Comparison of ENCODE assay signal across 28 cellular contexts in genomic region chr18:5693637-5694175, GRCh38.
A peak's percentile ranks its signal among the peaks of the same experiment; 100 is the strongest.
DNase-seq lines count a peak whose midpoint lies in the region; ATAC-seq and TF ChIP-seq lines count a peak whose summit lies in the region.
"Had no signal": no experiment of that assay in that cellular context is flagged by ENCODE, and none has a peak within 500 bp of the region (broad histone marks: within the 10 kb centered on the region; RNA-seq: fewer than 3 reads in every experiment).

No MANE protein-coding gene starts in this region.

- no peaks in the 10 kb centered on the region for H3K27me3 Mint-ChIP-seq in MCF 10A (ENCODE audit: insufficient read depth, unreplicated experiment)

- in situ Hi-C loops in mammary epithelial cell (cut with MboI; ENCODE audit: low sequenced_read_pairs in 2 of 2) = no loop called here

- H3K27me3 ChIP-seq in mammary epithelial cell (ENCODE audit: insufficient read depth, low read length) (no peaks in the 10 kb centered on the region), left lung (no peaks in the 10 kb centered on the region), WERI-Rb-1 (ENCODE audit: insufficient read depth, low read depth, severe bottlenecking) (peaks cover 13% of the 10 kb centered on the region)
- H3K27me3 ChIP-seq: neutrophil, Peyer's patch had no signal

- CTCF ChIA-PET in MCF 10A (lab: Yijun Ruan, JAX) (no interaction called here), mammary epithelial cell (lab: Charles Lee; ENCODE audit: low non-redundant PET) (no interaction called here)

- H3K27ac ChIP-seq in mammary epithelial cell (ENCODE audit: insufficient read depth, low read depth, low read length) = no peak overlapping the region
- no peak overlapping the region for H3K27ac ChIP-seq in left lung
- H3K27ac ChIP-seq in WERI-Rb-1 = no peak overlapping the region
- H3K27ac ChIP-seq: 22Rv1, neutrophil, Peyer's patch, prostate gland had no signal

- no peaks in the 10 kb centered on the region for H3K36me3 Mint-ChIP-seq in MCF 10A (ENCODE audit: insufficient read depth, unreplicated experiment)
- H3K36me3 Mint-ChIP-seq: activated naive CD4-positive, alpha-beta T cell treated with anti-CD3 and anti-CD28 coated beads, Interleukin-2, amount 50 U/mL, for 72 hours; CD14-positive monocyte had no signal

- H3K4me3 ChIP-seq in mammary epithelial cell (replicated peaks in 1 of 3; ENCODE audit: insufficient read depth in 1 of 3, low read depth in 2 of 3, low read length in 3 of 3) (no peak overlapping the region), left lung (no peak overlapping the region), WERI-Rb-1 (ENCODE audit: low read depth, low read length) (no peak overlapping the region)
- H3K4me3 ChIP-seq: Peyer's patch, prostate gland had no signal

- H3K4me1 ChIP-seq in mammary epithelial cell (ENCODE audit: insufficient read depth, low read length) = no peaks in the 10 kb centered on the region
- H3K4me1 ChIP-seq in left lung = peaks cover 4 to 8% of the 10 kb centered on the region in 2 donors
- H3K4me1 ChIP-seq: Caco-2, Peyer's patch, prostate gland had no signal

- intact Hi-C loops in MCF 10A (cut with micrococcal nuclease) (no loop called here), mammary epithelial cell (cut with micrococcal nuclease) (no loop called here), left lung (cut with DNase I) (no loop called here)

- ATAC-seq in left lung = peak; percentile 91
- ATAC-seq: activated CD8-positive, alpha-beta T cell treated with anti-CD3 and anti-CD28 coated beads, Interleukin-2, amount 10 ng/mL, durations not matched to agents 7 days and 5 days; activated naive CD4-positive, alpha-beta T cell treated with anti-CD3 and anti-CD28 coated beads, Interleukin-2, amount 50 U/mL, for 72 hours; activated T-helper 17 cell treated with anti-CD3 and anti-CD28 coated beads, Interleukin-2, amount 50 U/mL, for 72 hours; HCT116 had no signal

- BruUV-seq in MCF 10A (replicated peaks; lab: Mats Ljungman, UMichigan) = no TSS peak
- no TSS peak for BruUV-seq in mammary epithelial cell (replicated peaks; lab: Mats Ljungman, UMichigan)

- POLR2A ChIA-PET in MCF 10A (lab: Yijun Ruan, JAX) = no interaction called here

- no peak overlapping the region for H2AFZ ChIP-seq in mammary epithelial cell (ENCODE audit: low read depth, low read length)

- no peaks in the 10 kb centered on the region for H3K36me3 ChIP-seq in mammary epithelial cell (ENCODE audit: insufficient read depth, low read length)
- no peaks in the 10 kb centered on the region for H3K36me3 ChIP-seq in left lung
- no peaks in the 10 kb centered on the region for H3K36me3 ChIP-seq in WERI-Rb-1
- H3K36me3 ChIP-seq: neutrophil, Peyer's patch, prostate gland had no signal

- H3K9ac ChIP-seq in mammary epithelial cell (ENCODE audit: insufficient read depth, low read length) = no peak overlapping the region

- peak; percentile 12 for DNase-seq in MCF 10A (ENCODE audit: unreplicated experiment)
- DNase-seq in mammary epithelial cell = no peak
- peak; percentile 54 for DNase-seq in cerebellar cortex (ENCODE audit: low spot score)
- no peak for DNase-seq in left lung
- DNase-seq in stromal cell of bone marrow (ENCODE audit: low read depth) = peak; percentile 1
- DNase-seq in WERI-Rb-1 = no peak
- no peak for DNase-seq in activated effector memory CD4-positive, alpha-beta T cell treated with Interleukin-2 at 50 U/mL for 16 hours
- DNase-seq in NCI-H82 treated with DMSO at 0.1 percent for 48 hours (lab: John Stamatoyannopoulos, UW; ENCODE audit: unreplicated experiment) = no peak
- DNase-seq: activated CD8-positive, alpha-beta T cell treated with anti-CD3 and anti-CD28 coated beads, Interleukin-2, amount 10 ng/mL, durations not matched to agents 7 days and 5 days; Caco-2; DMS53; endodermal cell; hippocampal formation; IMR-90; NCI-H446; NCI-H748 treated with DMSO at 0.1 percent for 48 hours; Peyer's patch; stimulated activated CD4-positive, alpha-beta T cell treated with anti-CD3 and anti-CD28 coated beads, Interleukin-15, amount 100 ng/mL, for 24 hours; stimulated activated CD4-positive, alpha-beta T cell treated with anti-CD3 and anti-CD28 coated beads, Interleukin-4, amount 100 ng/mL, for 4 hours had no signal

- H3K4me1 Mint-ChIP-seq in MCF 10A (ENCODE audit: insufficient read depth, unreplicated experiment) = peaks cover 6% of the 10 kb centered on the region
- H3K4me1 Mint-ChIP-seq: activated T-helper 17 cell treated with anti-CD3 and anti-CD28 coated beads, Interleukin-2, amount 50 U/mL, for 72 hours; CD14-positive monocyte; endodermal cell had no signal

- H3K9me3 ChIP-seq in mammary epithelial cell (replicated peaks; ENCODE audit: insufficient read depth, low read length) = peaks cover 5% of the 10 kb centered on the region
- H3K9me3 ChIP-seq in left lung = peaks cover 0 to 8% of the 10 kb centered on the region in 2 donors
- no peaks in the 10 kb centered on the region for H3K9me3 ChIP-seq in WERI-Rb-1 (ENCODE audit: severe bottlenecking)
- H3K9me3 ChIP-seq: Caco-2, neutrophil, Peyer's patch, prostate gland had no signal

- no peaks in the 10 kb centered on the region for H3K79me2 ChIP-seq in mammary epithelial cell (ENCODE audit: insufficient read depth, low read length)

- 16% methylated on average over 5 of the region's 5 CpGs for WGBS in mammary epithelial cell (ENCODE audit: low coverage, missing lambda C conversion rate)

- no peak for TF ChIP-seq CTCF in MCF 10A (IDR thresholded peaks at IDR 0.05; ENCODE audit: unreplicated experiment)
- TF ChIP-seq CTCF in mammary epithelial cell (conservative IDR thresholded peaks at IDR 0.05 in 1 of 2, IDR thresholded peaks at IDR 0.05 in 1 of 2; ENCODE audit: extremely low read depth in 1 of 2, insufficient read depth in 1 of 2, low read depth in 1 of 2, low read length in 2 of 2) = no peak
- TF ChIP-seq CTCF in left lung (IDR thresholded peaks at IDR 0.05) = no peak
- TF ChIP-seq CTCF in WERI-Rb-1 (IDR thresholded peaks at IDR 0.05; ENCODE audit: low read depth, low read length) = no peak

- H3K27ac Mint-ChIP-seq in MCF 10A (ENCODE audit: low read depth, unreplicated experiment) = no peak overlapping the region
- H3K27ac Mint-ChIP-seq: activated CD8-positive, alpha-beta T cell treated with anti-CD3 and anti-CD28 coated beads, Interleukin-2, amount 10 ng/mL, durations not matched to agents 7 days and 5 days; activated naive CD4-positive, alpha-beta T cell treated with anti-CD3 and anti-CD28 coated beads, Interleukin-2, amount 50 U/mL, for 72 hours; activated T-helper 17 cell treated with anti-CD3 and anti-CD28 coated beads, Interleukin-2, amount 50 U/mL, for 72 hours; CD14-positive monocyte; dendritic cell treated with granulocyte-macrophage colony-stimulating factor and Interleukin-4, amounts not matched to agents 40 ng/mL and 50 ng/mL, for 4 days; endodermal cell; T-helper 2 cell treated with Interferon-gamma antibody and Interleukin-4, amounts not matched to agents 5 μg/mL and 100 μg/mL, for 36 hours had no signal

- H3K4me2 ChIP-seq in mammary epithelial cell (ENCODE audit: insufficient read depth, low read depth, low read length) = no peak overlapping the region

- H3K9me3 Mint-ChIP-seq in MCF 10A (ENCODE audit: unreplicated experiment) = peaks cover 13% of the 10 kb centered on the region
- H3K9me3 Mint-ChIP-seq: dendritic cell treated with granulocyte-macrophage colony-stimulating factor and Interleukin-4, amounts not matched to agents 40 ng/mL and 50 ng/mL, for 4 days; T-helper 2 cell treated with Interferon-gamma antibody and Interleukin-4, amounts not matched to agents 5 μg/mL and 100 μg/mL, for 36 hours had no signal

- H3K4me3 Mint-ChIP-seq in MCF 10A (ENCODE audit: unreplicated experiment) = no peak overlapping the region
- H3K4me3 Mint-ChIP-seq: activated CD8-positive, alpha-beta T cell treated with anti-CD3 and anti-CD28 coated beads, Interleukin-2, amount 10 ng/mL, durations not matched to agents 7 days and 5 days; activated T-helper 17 cell treated with anti-CD3 and anti-CD28 coated beads, Interleukin-2, amount 50 U/mL, for 72 hours; CD14-positive monocyte; dendritic cell treated with granulocyte-macrophage colony-stimulating factor and Interleukin-4, amounts not matched to agents 40 ng/mL and 50 ng/mL, for 4 days; endodermal cell; T-helper 2 cell treated with Interferon-gamma antibody and Interleukin-4, amounts not matched to agents 5 μg/mL and 100 μg/mL, for 36 hours had no signal

- no peaks in the 10 kb centered on the region for H4K20me1 ChIP-seq in mammary epithelial cell (ENCODE audit: insufficient read depth, low read length)

- dilution Hi-C loops in mammary epithelial cell (cut with HindIII; ENCODE audit: low sequenced_read_pairs) = no loop called here

Comparison
In these comparisons a context has a peak if more than half of its experiments do, and no peak if none do; other contexts are left out.
1. DNase-seq: peak in MCF 10A (single experiment), cerebellar cortex (single experiment) and stromal cell of bone marrow (single experiment); none in mammary epithelial cell (single experiment), left lung (0 of 2), WERI-Rb-1 (single experiment), activated effector memory CD4-positive, alpha-beta T cell treated with Interleukin-2 at 50 U/mL for 16 hours (single experiment) and NCI-H82 treated with DMSO at 0.1 percent for 48 hours (single experiment).